Comparison of ENCODE assay signal across 9 cellular contexts in the genomic region with DNA sequence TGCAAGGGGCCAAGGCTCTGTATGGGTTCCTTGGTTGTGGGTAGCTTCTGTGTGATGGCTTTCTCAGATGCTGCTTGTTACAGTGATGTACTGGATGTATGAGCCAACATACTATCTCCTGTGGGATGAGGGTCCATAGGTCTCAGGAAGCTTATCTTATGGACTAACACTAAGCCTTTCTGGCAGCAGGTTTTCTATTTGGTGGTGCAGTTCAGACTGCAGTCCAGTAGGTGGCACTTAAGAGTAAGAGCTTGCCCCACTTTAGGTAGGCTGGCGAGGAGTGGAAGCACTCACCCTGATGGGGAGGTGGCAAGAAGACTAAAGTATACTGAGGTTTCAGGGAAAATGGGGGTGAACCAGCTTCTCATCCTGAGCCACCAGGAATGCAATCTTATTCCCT.
DNase-seq lines count a peak whose midpoint lies in the region; ATAC-seq and TF ChIP-seq lines count a peak whose summit lies in the region.
"Had no signal": no experiment of that assay in that cellular context is flagged by ENCODE, and none has a peak within 500 bp of the region (broad histone marks: within the 10 kb centered on the region; RNA-seq: fewer than 3 reads in every experiment).

No MANE protein-coding gene starts in this region.

- no peaks in the 10 kb centered on the region for H3K4me1 Mint-ChIP-seq in CD14-positive monocyte

- no peaks in the 10 kb centered on the region for H4K20me1 ChIP-seq in SU-DHL-6 (ENCODE audit: low read depth, low read length)

- H3K23ac ChIP-seq in neuronal stem cell (ENCODE audit: low read depth, low read length, poor library complexity): no peak overlapping the region

- no peak overlapping the region for H2BK120ac ChIP-seq in neuronal stem cell (ENCODE audit: low read depth, low read length)

- H3K9me2 ChIP-seq in SU-DHL-6 (replicated peaks; ENCODE audit: insufficient read depth, low read length): no peaks in the 10 kb centered on the region

- intact Hi-C loops in CD14-positive monocyte (cut with micrococcal nuclease): no loop called here
- intact Hi-C loops in Right ventricle myocardium inferior (cut with DNase I): no loop called here

- peak; percentile 52 for ATAC-seq in GM18858 (IDR thresholded peaks at IDR 0.05; ENCODE audit: unreplicated experiment)
- peak; percentile 58 for ATAC-seq in HG03439 (IDR thresholded peaks at IDR 0.05; ENCODE audit: unreplicated experiment)
- ATAC-seq in HG02759 (IDR thresholded peaks at IDR 0.05; ENCODE audit: unreplicated experiment): no peak
- no peak for ATAC-seq in Right ventricle myocardium inferior
- ATAC-seq: naive thymus-derived CD8-positive, alpha-beta T cell had no signal

- H3K79me1 ChIP-seq in neuronal stem cell (ENCODE audit: low read depth, low read length): no peaks in the 10 kb centered on the region

- peaks cover 0 to 4% (median 1%) of the 10 kb centered on the region in 3 donors for H3K27me3 Mint-ChIP-seq in CD14-positive monocyte (ENCODE audit: low read depth in 3 of 3)
- H3K27me3 Mint-ChIP-seq: naive thymus-derived CD8-positive, alpha-beta T cell had no signal

- H3K4ac ChIP-seq in neuronal stem cell (ENCODE audit: low read length): no peak overlapping the region

- no peak overlapping the region for H3K14ac ChIP-seq in neuronal stem cell (ENCODE audit: low read length)

- no peaks in the 10 kb centered on the region for H3K27me3 ChIP-seq in SU-DHL-6 (ENCODE audit: low read length)
- H3K27me3 ChIP-seq in neuronal stem cell (ENCODE audit: control insufficient read depth in 3 of 3, insufficient read depth in 3 of 3, low read depth in 1 of 3, low read length in 3 of 3): no peaks in the 10 kb centered on the region

- H3K27ac Mint-ChIP-seq in CD14-positive monocyte: no peak overlapping the region
- H3K27ac Mint-ChIP-seq: naive thymus-derived CD8-positive, alpha-beta T cell had no signal

- H3K9ac ChIP-seq in SU-DHL-6 (ENCODE audit: low read length) (no peak overlapping the region), neuronal stem cell (ENCODE audit: low read depth, low read length, poor library complexity) (no peak overlapping the region)

- H2BK12ac ChIP-seq in neuronal stem cell (ENCODE audit: low read length): no peak overlapping the region

- no peak overlapping the region for H2AFZ ChIP-seq in SU-DHL-6 (ENCODE audit: low read depth, low read length, severe bottlenecking)
- H2AFZ ChIP-seq in neuronal stem cell (ENCODE audit: low read length): no peak overlapping the region

- H3K4me3 ChIP-seq in SU-DHL-6 (ENCODE audit: insufficient read depth, low read length, poor library complexity, severe bottlenecking) (no peak overlapping the region), neuronal stem cell (ENCODE audit: low read length in 2 of 2) (no peak overlapping the region)

- no peak overlapping the region for H3K18ac ChIP-seq in neuronal stem cell (ENCODE audit: low read length)

- no peaks in the 10 kb centered on the region for H3K36me3 Mint-ChIP-seq in CD14-positive monocyte

- no peak for DNase-seq in CD14-positive monocyte (ENCODE audit: low spot score)
- DNase-seq in effector CD8-positive, alpha-beta T cell (lab: John Stamatoyannopoulos, UW): peak; percentile 0
- peak; percentile 0 for DNase-seq in neuronal stem cell (ENCODE audit: low spot score)
- DNase-seq in Right ventricle myocardium inferior (ENCODE audit: missing footprints): no peak

- no peaks in the 10 kb centered on the region for H3F3A ChIP-seq in SU-DHL-6 (ENCODE audit: insufficient read depth)

- H3K79me2 ChIP-seq in SU-DHL-6 (ENCODE audit: insufficient read depth, low read length): no peaks in the 10 kb centered on the region

- no peak overlapping the region for H4K8ac ChIP-seq in neuronal stem cell (ENCODE audit: low read depth, low read length)

- no peaks in the 10 kb centered on the region for H3K4me1 ChIP-seq in neuronal stem cell (ENCODE audit: control insufficient read depth in 2 of 2, insufficient read depth in 1 of 2, low read depth in 1 of 2, low read length in 2 of 2)

- H3K36me3 ChIP-seq in SU-DHL-6 (ENCODE audit: low read length) (no peaks in the 10 kb centered on the region), neuronal stem cell (replicated peaks in 1 of 2; ENCODE audit: control insufficient read depth in 2 of 2, insufficient read depth in 2 of 2, low read length in 2 of 2) (no peaks in the 10 kb centered on the region)

- no peak overlapping the region for H3K4me3 Mint-ChIP-seq in CD14-positive monocyte
- H3K4me3 Mint-ChIP-seq: naive thymus-derived CD8-positive, alpha-beta T cell had no signal

- H3K9me3 ChIP-seq in SU-DHL-6 (ENCODE audit: insufficient read depth, low read length): no peaks in the 10 kb centered on the region
- H3K9me3 ChIP-seq in neuronal stem cell (replicated peaks in 1 of 2; ENCODE audit: control insufficient read depth in 2 of 2, insufficient read depth in 1 of 2, low read depth in 1 of 2, low read length in 2 of 2): no peaks in the 10 kb centered on the region

- H4K91ac ChIP-seq in neuronal stem cell (ENCODE audit: low read depth, low read length, poor library complexity): no peak overlapping the region

- WGBS in neuronal stem cell (ENCODE audit: extremely low coverage in 2 of 2, insufficient read length in 2 of 2, insufficient replicate concordance in 1 of 2), 2 donors: no CpG with 5 or more reads among the region's 1 CpG

- peaks cover 0 to 3% (median 0%) of the 10 kb centered on the region in 7 donors for H3K9me3 Mint-ChIP-seq in CD14-positive monocyte

- H3K4me2 ChIP-seq in SU-DHL-6 (ENCODE audit: low read depth, low read length, poor library complexity, severe bottlenecking): no peak overlapping the region
- no peak overlapping the region for H3K4me2 ChIP-seq in neuronal stem cell (ENCODE audit: insufficient read depth, low read length, poor library complexity, severe bottlenecking)

- no peak overlapping the region for H2BK5ac ChIP-seq in neuronal stem cell (ENCODE audit: low read length)

- H2AK5ac ChIP-seq in neuronal stem cell (ENCODE audit: low read depth, low read length): no peak overlapping the region

- H3K27ac ChIP-seq in SU-DHL-6 (ENCODE audit: low read depth, low read length): no peak overlapping the region
- H3K27ac ChIP-seq in neuronal stem cell (replicated peaks; ENCODE audit: low read length): no peak overlapping the region

- H2BK15ac ChIP-seq in neuronal stem cell (ENCODE audit: low read length): no peak overlapping the region

- TF ChIP-seq CTCF in CD14-positive monocyte (IDR thresholded peaks at IDR 0.05) (peak; percentile 56), SU-DHL-6 (IDR thresholded peaks at IDR 0.05; ENCODE audit: insufficient read depth, low read length, poor library complexity, severe bottlenecking) (peak; percentile 48)

Comparison
In these comparisons a context has a peak if more than half of its experiments do, and no peak if none do; other contexts are left out.
1. DNase-seq: peak in effector CD8-positive, alpha-beta T cell (single experiment) and neuronal stem cell (single experiment); none in CD14-positive monocyte (single experiment) and Right ventricle myocardium inferior (single experiment).
2. ATAC-seq: peak in GM18858 (single experiment) and HG03439 (single experiment); none in HG02759 (single experiment) and Right ventricle myocardium inferior (single experiment).